In the genomic region with DNA sequence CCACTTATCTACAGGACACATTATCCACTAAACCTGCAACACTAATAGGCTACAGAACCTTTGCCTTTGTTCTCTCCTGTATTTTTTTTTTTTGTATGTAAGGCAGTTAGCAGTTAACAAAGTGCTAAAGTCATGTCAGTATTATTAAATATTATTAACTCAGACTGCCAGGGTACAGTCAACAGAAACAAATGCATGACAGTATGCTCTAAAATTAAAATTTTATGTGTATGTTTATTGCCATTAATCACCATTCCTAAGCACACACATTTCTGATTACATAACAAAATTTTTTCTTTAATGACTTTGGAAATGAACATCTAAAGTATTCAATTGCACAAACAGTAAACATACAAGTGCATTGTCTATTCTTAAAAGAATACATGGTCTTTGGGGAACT, we compare ENCODE assay signal across 18 cellular contexts.
"Had no signal": no experiment of that assay in that cellular context is flagged by ENCODE, and none has a peak within 500 bp of the region (broad histone marks: within the 10 kb centered on the region; RNA-seq: fewer than 3 reads in every experiment).

No MANE protein-coding gene starts in this region.

- H3K9me3 Mint-ChIP-seq: memory B cell, mesothelial cell of epicardium, natural killer cell, neural crest cell, type B pancreatic cell had no signal

- H3K4me1 Mint-ChIP-seq: memory B cell, natural killer cell had no signal

- H3K27ac Mint-ChIP-seq: memory B cell, mesothelial cell of epicardium, natural killer cell, type B pancreatic cell had no signal

- H3K4me3 ChIP-seq: colonic mucosa, heart right ventricle, left lung, lower lobe of right lung, right atrium auricular region, smooth muscle cell, suprapubic skin, thyroid gland had no signal

- H3K27ac ChIP-seq: colonic mucosa, heart right ventricle, left lung, lower lobe of right lung, right atrium auricular region, suprapubic skin, thyroid gland had no signal

- H3K36me3 ChIP-seq: colonic mucosa, right atrium auricular region had no signal

- ATAC-seq: heart right ventricle, left lung, lower lobe of right lung, natural killer cell had no signal

- H3K4me3 Mint-ChIP-seq: memory B cell, mesothelial cell of epicardium, natural killer cell, neural crest cell, type B pancreatic cell had no signal

- H3K9me3 ChIP-seq: colonic mucosa, heart right ventricle, left lung, lower lobe of right lung, right atrium auricular region, suprapubic skin, thyroid gland had no signal

- H3K27me3 Mint-ChIP-seq: memory B cell, type B pancreatic cell had no signal

- DNase-seq: colonic mucosa; dermis blood vessel endothelial cell; heart right ventricle; hypothalamus; left lung; lower lobe of right lung; natural killer cell; posterior cingulate gyrus; stimulated activated CD4-positive, alpha-beta T cell treated with anti-CD3 and anti-CD28 coated beads, Interleukin-2, amount 100 ng/mL, for 48 hours; stimulated activated naive CD4-positive, alpha-beta T cell treated with Interleukin-2 at 50 U/mL for 16 hours; thyroid gland had no signal
